8 cellular contexts compared by ENCODE assay signal in the genomic region with DNA sequence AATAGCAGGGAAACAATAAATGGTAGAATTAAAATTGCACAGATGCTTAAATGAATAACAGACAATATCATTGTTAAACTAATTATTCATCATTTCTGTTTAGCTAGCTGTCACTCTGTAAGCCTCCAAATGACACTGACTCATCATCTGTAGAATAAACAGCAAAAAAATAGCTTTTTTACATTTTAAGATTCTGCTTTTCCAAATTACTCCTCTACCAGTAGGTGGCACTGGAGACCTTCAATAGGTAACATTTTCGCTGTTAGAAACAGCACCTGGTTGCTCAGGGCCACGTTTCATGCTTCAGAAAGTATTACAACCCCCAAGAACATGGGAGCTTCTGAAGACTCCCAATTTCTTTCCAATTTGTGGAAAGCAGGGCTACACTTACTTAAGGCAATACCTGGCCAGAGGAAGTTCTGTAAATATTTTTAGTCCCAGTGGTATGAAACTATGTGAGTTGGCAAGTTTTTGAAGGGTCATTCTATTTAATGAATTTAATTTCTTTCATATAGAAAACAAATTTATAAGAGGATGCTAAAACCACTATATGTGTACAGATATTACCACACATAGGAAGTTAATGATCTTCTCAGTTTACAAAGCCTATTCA. TPM values are rescaled to one million over a fixed set of nuclear protein-coding genes. Genes with fewer than 3 reads are reported as not detected.
A peak's percentile ranks its signal among the peaks of the same experiment; 100 is the strongest.
DNase-seq lines count a peak whose midpoint lies in the region; ATAC-seq and TF ChIP-seq lines count a peak whose summit lies in the region.

No MANE protein-coding gene starts in this region.

- no peaks in the 10 kb centered on the region for H3K27me3 Mint-ChIP-seq in endodermal cell (ENCODE audit: insufficient read depth)

- H3K27ac ChIP-seq in RWPE2 (ENCODE audit: poor library complexity, severe bottlenecking): no peak overlapping the region
- H3K27ac ChIP-seq in endodermal cell (ENCODE audit: low read depth, low read length): no peak overlapping the region
- no peak overlapping the region for H3K27ac ChIP-seq in osteoblast (ENCODE audit: low read depth, low read length)
- no peak overlapping the region for H3K27ac ChIP-seq in effector memory CD4-positive, alpha-beta T cell (ENCODE audit: insufficient read depth, low read length, poor library complexity, severe bottlenecking)

- no peak overlapping the region for H3K4me2 ChIP-seq in osteoblast (ENCODE audit: insufficient read depth, low read length)

- DNase-seq in activated CD4-positive, alpha-beta T cell treated with anti-CD3 and anti-CD28 coated beads for 48 hours: peak; percentile 28
- DNase-seq in activated CD4-positive, alpha-beta T cell treated with anti-CD3 and anti-CD28 coated beads for 1 hour: no peak
- DNase-seq in LHCN-M2 (ENCODE audit: low read depth) (peak; percentile 75), RWPE2 (ENCODE audit: low spot score) (no peak), endodermal cell (peak; percentile 59), osteoblast (ENCODE audit: insufficient read length, low spot score, missing footprints) (no peak)
- no peak for DNase-seq in effector memory CD4-positive, alpha-beta T cell

- H3K4me3 Mint-ChIP-seq in endodermal cell: no peak overlapping the region

- H3K9ac ChIP-seq in endodermal cell (ENCODE audit: extremely low read depth, low read length, poor library complexity, severe bottlenecking): no peak overlapping the region

- no peaks in the 10 kb centered on the region for H3K9me3 ChIP-seq in RWPE2 (ENCODE audit: severe bottlenecking)
- H3K9me3 ChIP-seq in endodermal cell (ENCODE audit: control insufficient read depth, low read length): no peaks in the 10 kb centered on the region
- no peaks in the 10 kb centered on the region for H3K9me3 ChIP-seq in osteoblast (ENCODE audit: low read depth, low read length)
- no peaks in the 10 kb centered on the region for H3K9me3 ChIP-seq in effector memory CD4-positive, alpha-beta T cell (ENCODE audit: control insufficient read depth, low read length)

- WGBS in endodermal cell (ENCODE audit: insufficient coverage in 1 of 2, insufficient read length in 1 of 2), 2 experiments: 0 to 17% methylated on average over 1 to 2 of the region's 2 CpGs

- no peak overlapping the region for H2AFZ ChIP-seq in osteoblast (ENCODE audit: low read length)

- no peaks in the 10 kb centered on the region for H3K4me1 Mint-ChIP-seq in endodermal cell

- ATAC-seq in GM21423 (IDR thresholded peaks at IDR 0.05; ENCODE audit: unreplicated experiment): peak; percentile 65
- ATAC-seq in RWPE2 (ENCODE audit: low read depth): peak; percentile 56; the same call in 2 of the 3 replicates

- peaks cover 64% of the 10 kb centered on the region for H3K36me3 Mint-ChIP-seq in endodermal cell (ENCODE audit: low read depth)

- H4K20me1 ChIP-seq in osteoblast (ENCODE audit: insufficient read depth, low read length): no peaks in the 10 kb centered on the region

- H3K27ac Mint-ChIP-seq in endodermal cell: no peak overlapping the region

- H3K4me1 ChIP-seq in RWPE2 (ENCODE audit: insufficient read depth, poor library complexity, severe bottlenecking) (no peaks in the 10 kb centered on the region), endodermal cell (ENCODE audit: control insufficient read depth, insufficient read depth, low read length) (no peaks in the 10 kb centered on the region), osteoblast (ENCODE audit: insufficient read depth, low read length) (peaks cover 4% of the 10 kb centered on the region)
- H3K4me1 ChIP-seq in effector memory CD4-positive, alpha-beta T cell (ENCODE audit: control insufficient read depth, insufficient read depth, low read length, poor library complexity, severe bottlenecking): no peaks in the 10 kb centered on the region

- H3K36me3 ChIP-seq in RWPE2 (ENCODE audit: low read depth): no peaks in the 10 kb centered on the region
- H3K36me3 ChIP-seq in endodermal cell (ENCODE audit: control insufficient read depth, insufficient read depth, low read length): peaks cover 94% of the 10 kb centered on the region
- no peaks in the 10 kb centered on the region for H3K36me3 ChIP-seq in osteoblast (ENCODE audit: insufficient read depth, low read length)
- H3K36me3 ChIP-seq in effector memory CD4-positive, alpha-beta T cell (ENCODE audit: control insufficient read depth, insufficient read depth, low read length): no peaks in the 10 kb centered on the region

- H3K9me3 Mint-ChIP-seq in endodermal cell: no peaks in the 10 kb centered on the region

- H3K4me3 ChIP-seq in RWPE2 (ENCODE audit: severe bottlenecking) (no peak overlapping the region), endodermal cell (ENCODE audit: low read length) (no peak overlapping the region), osteoblast (ENCODE audit: insufficient read depth, low read length) (no peak overlapping the region)
- no peak overlapping the region for H3K4me3 ChIP-seq in effector memory CD4-positive, alpha-beta T cell (ENCODE audit: insufficient read depth, low read depth, low read length, poor library complexity, severe bottlenecking)

- H3K27me3 ChIP-seq in RWPE2 (ENCODE audit: insufficient read depth, poor library complexity, severe bottlenecking): peaks cover 4% of the 10 kb centered on the region
- H3K27me3 ChIP-seq in endodermal cell (ENCODE audit: control insufficient read depth, insufficient read depth, low read length, poor library complexity, severe bottlenecking): no peaks in the 10 kb centered on the region
- peaks cover 13% of the 10 kb centered on the region for H3K27me3 ChIP-seq in osteoblast (ENCODE audit: insufficient read depth, low read length)
- H3K27me3 ChIP-seq in effector memory CD4-positive, alpha-beta T cell (replicated peaks; ENCODE audit: control insufficient read depth, insufficient read depth, low read length, poor library complexity, severe bottlenecking): no peaks in the 10 kb centered on the region

- no peaks in the 10 kb centered on the region for H3K79me2 ChIP-seq in osteoblast (ENCODE audit: insufficient read depth, low read length)

- TF ChIP-seq CTCF in RWPE2 (IDR thresholded peaks at IDR 0.05; ENCODE audit: poor library complexity, severe bottlenecking) (peak; percentile 86), endodermal cell (conservative IDR thresholded peaks at IDR 0.05) (peak; percentile 85), osteoblast (IDR thresholded peaks at IDR 0.05; ENCODE audit: extremely low read depth, low read depth, low read length) (peak; percentile 85)

RNA-seq across cellular contexts. Expression of gene TTN, which starts 45.4 kb away (rescaled TPM):
- total RNA-seq in LHCN-M2 (2014; rRNA removed) (2.0 and 5.5 TPM in 2 replicates), endodermal cell (100 to 1,000 TPM; 101 to 118 TPM), osteoblast (under 0.01 TPM in 2 replicates)
- polyA plus RNA-seq in LHCN-M2 (2012): 0.38 TPM
- 3.1 TPM for polyA plus RNA-seq in endodermal cell (2013, experiment 1 of 2)
- polyA plus RNA-seq in endodermal cell (2013, experiment 2 of 2): 2.8 TPM

Comparison
In these comparisons a context has a peak if more than half of its experiments do, and no peak if none do; other contexts are left out.
1. DNase-seq: peak in activated CD4-positive, alpha-beta T cell treated with anti-CD3 and anti-CD28 coated beads for 48 hours (single experiment), LHCN-M2 (single experiment) and endodermal cell (single experiment); none in activated CD4-positive, alpha-beta T cell treated with anti-CD3 and anti-CD28 coated beads for 1 hour (single experiment), RWPE2 (single experiment), osteoblast (single experiment) and effector memory CD4-positive, alpha-beta T cell (0 of 3).
2. RNA of gene TTN, which starts 45.4 kb away (total RNA-seq): 101 to 118 TPM in endodermal cell; 2.0 to 5.5 TPM in LHCN-M2 and under 0.01 TPM in osteoblast; every median in the first group is over 10 times any median in the second.
3. Peak in every context shown above with its lines, with median percentiles within 50 percentile points of each other: CTCF ChIP-seq.